In the genomic region with DNA sequence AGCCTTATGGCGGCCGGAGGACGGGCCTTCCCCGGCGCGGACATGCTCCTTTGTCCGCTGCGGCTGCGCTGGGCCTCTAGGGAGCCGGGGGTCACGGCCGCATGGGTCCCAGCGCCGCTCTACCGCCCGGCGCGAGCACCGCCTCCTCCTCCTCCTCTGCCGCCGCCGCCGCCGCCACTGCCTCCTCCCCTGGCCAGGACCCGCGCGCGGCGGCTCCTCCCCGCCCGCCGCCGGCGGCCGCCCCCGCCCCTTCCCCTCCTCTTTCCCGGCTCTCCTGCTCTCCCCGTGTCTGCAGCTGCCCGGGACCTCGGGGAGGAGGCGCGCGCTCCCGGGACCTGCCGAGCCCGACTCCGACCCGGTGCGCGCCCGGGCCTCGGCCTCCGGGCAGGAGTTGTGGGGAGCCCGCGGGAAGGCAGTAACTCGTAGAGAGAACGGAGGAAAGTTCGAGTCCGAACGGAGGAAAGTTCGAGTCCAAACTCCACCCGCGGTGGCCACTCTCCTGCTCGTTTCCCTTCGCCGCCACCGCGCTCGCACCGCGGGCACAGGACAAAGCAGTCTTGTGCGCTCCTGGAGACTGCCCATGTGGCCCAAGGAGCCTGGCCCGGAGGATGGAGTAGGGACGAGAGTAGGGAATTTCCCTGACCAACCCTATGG, we compare ENCODE assay signal across 1 cellular context.
TF ChIP-seq lines count a peak whose summit lies in the region.

A gene with protein sequence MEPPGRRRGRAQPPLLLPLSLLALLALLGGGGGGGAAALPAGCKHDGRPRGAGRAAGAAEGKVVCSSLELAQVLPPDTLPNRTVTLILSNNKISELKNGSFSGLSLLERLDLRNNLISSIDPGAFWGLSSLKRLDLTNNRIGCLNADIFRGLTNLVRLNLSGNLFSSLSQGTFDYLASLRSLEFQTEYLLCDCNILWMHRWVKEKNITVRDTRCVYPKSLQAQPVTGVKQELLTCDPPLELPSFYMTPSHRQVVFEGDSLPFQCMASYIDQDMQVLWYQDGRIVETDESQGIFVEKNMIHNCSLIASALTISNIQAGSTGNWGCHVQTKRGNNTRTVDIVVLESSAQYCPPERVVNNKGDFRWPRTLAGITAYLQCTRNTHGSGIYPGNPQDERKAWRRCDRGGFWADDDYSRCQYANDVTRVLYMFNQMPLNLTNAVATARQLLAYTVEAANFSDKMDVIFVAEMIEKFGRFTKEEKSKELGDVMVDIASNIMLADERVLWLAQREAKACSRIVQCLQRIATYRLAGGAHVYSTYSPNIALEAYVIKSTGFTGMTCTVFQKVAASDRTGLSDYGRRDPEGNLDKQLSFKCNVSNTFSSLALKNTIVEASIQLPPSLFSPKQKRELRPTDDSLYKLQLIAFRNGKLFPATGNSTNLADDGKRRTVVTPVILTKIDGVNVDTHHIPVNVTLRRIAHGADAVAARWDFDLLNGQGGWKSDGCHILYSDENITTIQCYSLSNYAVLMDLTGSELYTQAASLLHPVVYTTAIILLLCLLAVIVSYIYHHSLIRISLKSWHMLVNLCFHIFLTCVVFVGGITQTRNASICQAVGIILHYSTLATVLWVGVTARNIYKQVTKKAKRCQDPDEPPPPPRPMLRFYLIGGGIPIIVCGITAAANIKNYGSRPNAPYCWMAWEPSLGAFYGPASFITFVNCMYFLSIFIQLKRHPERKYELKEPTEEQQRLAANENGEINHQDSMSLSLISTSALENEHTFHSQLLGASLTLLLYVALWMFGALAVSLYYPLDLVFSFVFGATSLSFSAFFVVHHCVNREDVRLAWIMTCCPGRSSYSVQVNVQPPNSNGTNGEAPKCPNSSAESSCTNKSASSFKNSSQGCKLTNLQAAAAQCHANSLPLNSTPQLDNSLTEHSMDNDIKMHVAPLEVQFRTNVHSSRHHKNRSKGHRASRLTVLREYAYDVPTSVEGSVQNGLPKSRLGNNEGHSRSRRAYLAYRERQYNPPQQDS (N-terminal part only) (minus strand): TSS at position 179 of the 654 bp plus-strand sequence. CDS start 282 bp downstream, outside the sequence.

TF ChIP-seq in HepG2, 621 proteins besides CTCF, POLR2A, EP300 and RAD21 (continued from another document and continues in another):
- TF ChIP-seq SAFB2 (CRISPR knock-in tag; IDR thresholded peaks at IDR 0.05; ENCODE audit: borderline replicate concordance, low read depth) (no peak), GPN1 (CRISPR knock-in tag; IDR thresholded peaks at IDR 0.05; ENCODE audit: borderline replicate concordance) (no peak), SATB2 (CRISPR knock-in tag; IDR thresholded peaks at IDR 0.05) (no peak), CBX5 (CRISPR knock-in tag; IDR thresholded peaks at IDR 0.05; ENCODE audit: borderline replicate concordance) (no peak), ZNF350 (CRISPR knock-in tag; IDR thresholded peaks at IDR 0.05; ENCODE audit: borderline replicate concordance, low read depth) (no peak), IRF2 (CRISPR knock-in tag; IDR thresholded peaks at IDR 0.05) (no peak), ZNF556 (CRISPR knock-in tag; IDR thresholded peaks at IDR 0.05; ENCODE audit: borderline replicate concordance) (peak; percentile 22; the same call in 1 of the 2 replicates), SIX4 (CRISPR knock-in tag; IDR thresholded peaks at IDR 0.05) (no peak), TOE1 (CRISPR knock-in tag; IDR thresholded peaks at IDR 0.05) (no peak), NR1H2 (CRISPR knock-in tag; IDR thresholded peaks at IDR 0.05; ENCODE audit: borderline replicate concordance, low read depth) (no peak), ZNF496 (CRISPR knock-in tag; IDR thresholded peaks at IDR 0.05; ENCODE audit: insufficient replicate concordance) (no peak), ZNF160 (CRISPR knock-in tag; IDR thresholded peaks at IDR 0.05) (no peak)
- TF ChIP-seq, protein P1, sequence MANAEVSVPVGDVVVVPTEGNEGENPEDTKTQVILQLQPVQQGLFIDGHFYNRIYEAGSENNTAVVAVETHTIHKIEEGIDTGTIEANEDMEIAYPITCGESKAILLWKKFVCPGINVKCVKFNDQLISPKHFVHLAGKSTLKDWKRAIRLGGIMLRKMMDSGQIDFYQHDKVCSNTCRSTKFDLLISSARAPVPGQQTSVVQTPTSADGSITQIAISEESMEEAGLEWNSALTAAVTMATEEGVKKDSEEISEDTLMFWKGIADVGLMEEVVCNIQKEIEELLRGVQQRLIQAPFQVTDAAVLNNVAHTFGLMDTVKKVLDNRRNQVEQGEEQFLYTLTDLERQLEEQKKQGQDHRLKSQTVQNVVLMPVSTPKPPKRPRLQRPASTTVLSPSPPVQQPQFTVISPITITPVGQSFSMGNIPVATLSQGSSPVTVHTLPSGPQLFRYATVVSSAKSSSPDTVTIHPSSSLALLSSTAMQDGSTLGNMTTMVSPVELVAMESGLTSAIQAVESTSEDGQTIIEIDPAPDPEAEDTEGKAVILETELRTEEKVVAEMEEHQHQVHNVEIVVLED (CRISPR knock-in tag; IDR thresholded peaks at IDR 0.05; ENCODE audit: borderline replicate concordance), result peak; percentile 39; the same call in 1 of the 2 replicates
- TF ChIP-seq, protein P2, sequence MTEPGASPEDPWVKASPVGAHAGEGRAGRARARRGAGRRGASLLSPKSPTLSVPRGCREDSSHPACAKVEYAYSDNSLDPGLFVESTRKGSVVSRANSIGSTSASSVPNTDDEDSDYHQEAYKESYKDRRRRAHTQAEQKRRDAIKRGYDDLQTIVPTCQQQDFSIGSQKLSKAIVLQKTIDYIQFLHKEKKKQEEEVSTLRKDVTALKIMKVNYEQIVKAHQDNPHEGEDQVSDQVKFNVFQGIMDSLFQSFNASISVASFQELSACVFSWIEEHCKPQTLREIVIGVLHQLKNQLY (CRISPR knock-in tag; IDR thresholded peaks at IDR 0.05), result no peak
- TF ChIP-seq, protein P3, sequence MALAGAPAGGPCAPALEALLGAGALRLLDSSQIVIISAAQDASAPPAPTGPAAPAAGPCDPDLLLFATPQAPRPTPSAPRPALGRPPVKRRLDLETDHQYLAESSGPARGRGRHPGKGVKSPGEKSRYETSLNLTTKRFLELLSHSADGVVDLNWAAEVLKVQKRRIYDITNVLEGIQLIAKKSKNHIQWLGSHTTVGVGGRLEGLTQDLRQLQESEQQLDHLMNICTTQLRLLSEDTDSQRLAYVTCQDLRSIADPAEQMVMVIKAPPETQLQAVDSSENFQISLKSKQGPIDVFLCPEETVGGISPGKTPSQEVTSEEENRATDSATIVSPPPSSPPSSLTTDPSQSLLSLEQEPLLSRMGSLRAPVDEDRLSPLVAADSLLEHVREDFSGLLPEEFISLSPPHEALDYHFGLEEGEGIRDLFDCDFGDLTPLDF (CRISPR knock-in tag; IDR thresholded peaks at IDR 0.05), result no peak
- TF ChIP-seq, protein P4, sequence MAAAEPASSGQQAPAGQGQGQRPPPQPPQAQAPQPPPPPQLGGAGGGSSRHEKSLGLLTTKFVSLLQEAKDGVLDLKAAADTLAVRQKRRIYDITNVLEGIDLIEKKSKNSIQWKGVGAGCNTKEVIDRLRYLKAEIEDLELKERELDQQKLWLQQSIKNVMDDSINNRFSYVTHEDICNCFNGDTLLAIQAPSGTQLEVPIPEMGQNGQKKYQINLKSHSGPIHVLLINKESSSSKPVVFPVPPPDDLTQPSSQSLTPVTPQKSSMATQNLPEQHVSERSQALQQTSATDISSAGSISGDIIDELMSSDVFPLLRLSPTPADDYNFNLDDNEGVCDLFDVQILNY (CRISPR knock-in tag; conservative IDR thresholded peaks at IDR 0.05), result no peak
- TF ChIP-seq, protein P5, sequence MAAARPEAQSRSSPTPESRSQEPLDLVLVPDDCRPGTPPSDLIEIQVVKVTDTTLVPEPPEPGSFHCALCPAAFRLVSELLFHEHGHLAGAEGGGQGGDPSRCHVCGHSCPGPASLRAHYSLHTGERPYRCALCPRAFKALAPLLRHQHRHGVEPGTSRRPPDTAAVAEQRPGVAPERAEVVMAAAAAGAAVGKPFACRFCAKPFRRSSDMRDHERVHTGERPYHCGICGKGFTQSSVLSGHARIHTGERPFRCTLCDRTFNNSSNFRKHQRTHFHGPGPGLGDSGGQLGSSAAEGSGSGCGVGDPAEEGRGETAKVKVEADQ (CRISPR knock-in tag; IDR thresholded peaks at IDR 0.05; ENCODE audit: borderline replicate concordance), result 0 out of 2 replicates have a peak, but pooled peaks have one; percentile 37
- TF ChIP-seq, protein P6, sequence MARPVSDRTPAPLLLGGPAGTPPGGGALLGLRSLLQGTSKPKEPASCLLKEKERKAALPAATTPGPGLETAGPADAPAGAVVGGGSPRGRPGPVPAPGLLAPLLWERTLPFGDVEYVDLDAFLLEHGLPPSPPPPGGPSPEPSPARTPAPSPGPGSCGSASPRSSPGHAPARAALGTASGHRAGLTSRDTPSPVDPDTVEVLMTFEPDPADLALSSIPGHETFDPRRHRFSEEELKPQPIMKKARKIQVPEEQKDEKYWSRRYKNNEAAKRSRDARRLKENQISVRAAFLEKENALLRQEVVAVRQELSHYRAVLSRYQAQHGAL (CRISPR knock-in tag; IDR thresholded peaks at IDR 0.05; ENCODE audit: not compliant biosample characterization), result no peak
- TF ChIP-seq, protein P7, sequence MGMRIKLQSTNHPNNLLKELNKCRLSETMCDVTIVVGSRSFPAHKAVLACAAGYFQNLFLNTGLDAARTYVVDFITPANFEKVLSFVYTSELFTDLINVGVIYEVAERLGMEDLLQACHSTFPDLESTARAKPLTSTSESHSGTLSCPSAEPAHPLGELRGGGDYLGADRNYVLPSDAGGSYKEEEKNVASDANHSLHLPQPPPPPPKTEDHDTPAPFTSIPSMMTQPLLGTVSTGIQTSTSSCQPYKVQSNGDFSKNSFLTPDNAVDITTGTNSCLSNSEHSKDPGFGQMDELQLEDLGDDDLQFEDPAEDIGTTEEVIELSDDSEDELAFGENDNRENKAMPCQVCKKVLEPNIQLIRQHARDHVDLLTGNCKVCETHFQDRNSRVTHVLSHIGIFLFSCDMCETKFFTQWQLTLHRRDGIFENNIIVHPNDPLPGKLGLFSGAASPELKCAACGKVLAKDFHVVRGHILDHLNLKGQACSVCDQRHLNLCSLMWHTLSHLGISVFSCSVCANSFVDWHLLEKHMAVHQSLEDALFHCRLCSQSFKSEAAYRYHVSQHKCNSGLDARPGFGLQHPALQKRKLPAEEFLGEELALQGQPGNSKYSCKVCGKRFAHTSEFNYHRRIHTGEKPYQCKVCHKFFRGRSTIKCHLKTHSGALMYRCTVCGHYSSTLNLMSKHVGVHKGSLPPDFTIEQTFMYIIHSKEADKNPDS (CRISPR knock-in tag; IDR thresholded peaks at IDR 0.05), result no peak
- TF ChIP-seq, protein P8, sequence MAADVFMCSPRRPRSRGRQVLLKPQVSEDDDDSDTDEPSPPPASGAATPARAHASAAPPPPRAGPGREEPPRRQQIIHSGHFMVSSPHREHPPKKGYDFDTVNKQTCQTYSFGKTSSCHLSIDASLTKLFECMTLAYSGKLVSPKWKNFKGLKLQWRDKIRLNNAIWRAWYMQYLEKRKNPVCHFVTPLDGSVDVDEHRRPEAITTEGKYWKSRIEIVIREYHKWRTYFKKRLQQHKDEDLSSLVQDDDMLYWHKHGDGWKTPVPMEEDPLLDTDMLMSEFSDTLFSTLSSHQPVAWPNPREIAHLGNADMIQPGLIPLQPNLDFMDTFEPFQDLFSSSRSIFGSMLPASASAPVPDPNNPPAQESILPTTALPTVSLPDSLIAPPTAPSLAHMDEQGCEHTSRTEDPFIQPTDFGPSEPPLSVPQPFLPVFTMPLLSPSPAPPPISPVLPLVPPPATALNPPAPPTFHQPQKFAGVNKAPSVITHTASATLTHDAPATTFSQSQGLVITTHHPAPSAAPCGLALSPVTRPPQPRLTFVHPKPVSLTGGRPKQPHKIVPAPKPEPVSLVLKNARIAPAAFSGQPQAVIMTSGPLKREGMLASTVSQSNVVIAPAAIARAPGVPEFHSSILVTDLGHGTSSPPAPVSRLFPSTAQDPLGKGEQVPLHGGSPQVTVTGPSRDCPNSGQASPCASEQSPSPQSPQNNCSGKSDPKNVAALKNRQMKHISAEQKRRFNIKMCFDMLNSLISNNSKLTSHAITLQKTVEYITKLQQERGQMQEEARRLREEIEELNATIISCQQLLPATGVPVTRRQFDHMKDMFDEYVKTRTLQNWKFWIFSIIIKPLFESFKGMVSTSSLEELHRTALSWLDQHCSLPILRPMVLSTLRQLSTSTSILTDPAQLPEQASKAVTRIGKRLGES (CRISPR knock-in tag; IDR thresholded peaks at IDR 0.05; ENCODE audit: borderline replicate concordance), result no peak
- TF ChIP-seq, protein P9, sequence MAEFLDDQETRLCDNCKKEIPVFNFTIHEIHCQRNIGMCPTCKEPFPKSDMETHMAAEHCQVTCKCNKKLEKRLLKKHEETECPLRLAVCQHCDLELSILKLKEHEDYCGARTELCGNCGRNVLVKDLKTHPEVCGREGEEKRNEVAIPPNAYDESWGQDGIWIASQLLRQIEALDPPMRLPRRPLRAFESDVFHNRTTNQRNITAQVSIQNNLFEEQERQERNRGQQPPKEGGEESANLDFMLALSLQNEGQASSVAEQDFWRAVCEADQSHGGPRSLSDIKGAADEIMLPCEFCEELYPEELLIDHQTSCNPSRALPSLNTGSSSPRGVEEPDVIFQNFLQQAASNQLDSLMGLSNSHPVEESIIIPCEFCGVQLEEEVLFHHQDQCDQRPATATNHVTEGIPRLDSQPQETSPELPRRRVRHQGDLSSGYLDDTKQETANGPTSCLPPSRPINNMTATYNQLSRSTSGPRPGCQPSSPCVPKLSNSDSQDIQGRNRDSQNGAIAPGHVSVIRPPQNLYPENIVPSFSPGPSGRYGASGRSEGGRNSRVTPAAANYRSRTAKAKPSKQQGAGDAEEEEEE (CRISPR knock-in tag; IDR thresholded peaks at IDR 0.05; ENCODE audit: borderline replicate concordance), result no peak
- TF ChIP-seq, protein P10, sequence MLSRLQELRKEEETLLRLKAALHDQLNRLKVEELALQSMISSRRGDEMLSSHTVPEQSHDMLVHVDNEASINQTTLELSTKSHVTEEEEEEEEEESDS (CRISPR knock-in tag; IDR thresholded peaks at IDR 0.05; ENCODE audit: borderline replicate concordance), result no peak
